In genomic region chr5:167753725-167754490, GRCh38 we compare ENCODE assay signal across 21 cellular contexts.
"Had no signal": no experiment of that assay in that cellular context is flagged by ENCODE, and none has a peak within 500 bp of the region (broad histone marks: within the 10 kb centered on the region; RNA-seq: fewer than 3 reads in every experiment).

No MANE protein-coding gene starts in this region.

- H3K4me3 Mint-ChIP-seq: activated CD8-positive, alpha-beta T cell treated with anti-CD3 and anti-CD28 coated beads, Interleukin-2, amount 10 ng/mL, durations not matched to agents 7 days and 5 days; activated naive CD8-positive, alpha-beta T cell treated with anti-CD3 and anti-CD28 coated beads, Interleukin-2, amount 10 ng/mL, durations not matched to agents 7 days and 5 days had no signal

- H3K27me3 ChIP-seq: adrenal gland had no signal

- H3K36me3 Mint-ChIP-seq: activated naive CD8-positive, alpha-beta T cell treated with anti-CD3 and anti-CD28 coated beads, Interleukin-2, amount 10 ng/mL, durations not matched to agents 7 days and 5 days had no signal

- H3K9me3 Mint-ChIP-seq: activated naive CD8-positive, alpha-beta T cell treated with anti-CD3 and anti-CD28 coated beads, Interleukin-2, amount 10 ng/mL, durations not matched to agents 7 days and 5 days had no signal

- H3K27ac Mint-ChIP-seq: activated CD8-positive, alpha-beta T cell treated with anti-CD3 and anti-CD28 coated beads, Interleukin-2, amount 10 ng/mL, durations not matched to agents 7 days and 5 days; activated naive CD8-positive, alpha-beta T cell treated with anti-CD3 and anti-CD28 coated beads, Interleukin-2, amount 10 ng/mL, durations not matched to agents 7 days and 5 days had no signal

- H3K4me1 Mint-ChIP-seq: activated naive CD8-positive, alpha-beta T cell treated with anti-CD3 and anti-CD28 coated beads, Interleukin-2, amount 10 ng/mL, durations not matched to agents 7 days and 5 days had no signal

- H3K9me3 ChIP-seq: adrenal gland, SK-N-SH had no signal

- H3K4me3 ChIP-seq: adrenal gland had no signal

- H3K27me3 Mint-ChIP-seq: activated naive CD8-positive, alpha-beta T cell treated with anti-CD3 and anti-CD28 coated beads, Interleukin-2, amount 10 ng/mL, durations not matched to agents 7 days and 5 days had no signal

- DNase-seq: activated CD4-positive, alpha-beta T cell treated with anti-CD3 and anti-CD28 coated beads for 4 hours; activated CD4-positive, alpha-beta T cell treated with anti-CD3 and anti-CD28 coated beads, Interleukin-2, amount 50 U/mL, for 4 hours; activated CD8-positive, alpha-beta memory T cell treated with anti-CD3 and anti-CD28 coated beads, Interleukin-2, amount 50 U/mL, for 48 hours; activated CD8-positive, alpha-beta T cell treated with anti-CD3 and anti-CD28 coated beads, Interleukin-2, amount 10 ng/mL, durations not matched to agents 7 days and 5 days; activated naive CD4-positive, alpha-beta T cell treated with anti-CD3 and anti-CD28 coated beads, Interleukin-2, amount 50 U/mL, for 16 hours; activated naive CD8-positive, alpha-beta T cell treated with anti-CD3 and anti-CD28 coated beads, Interleukin-2, amount 10 ng/mL, durations not matched to agents 7 days and 5 days; activated T-cell treated with anti-CD3 and anti-CD28 coated beads, Interleukin-2, amount 50 U/mL, for 1 hour; adrenal gland; MM.1S; NCI-H1105; NCI-H1436; NCI-H1694 treated with DMSO at 0.1 percent for 48 hours; NCI-H2029 treated with DMSO at 0.1 percent for 48 hours; NCI-H345; NCI-H510A; NCI-H526 treated with DMSO at 0.1 percent for 48 hours; NCI-H82; RPMI8226; SK-N-SH; T-helper 1 cell; WERI-Rb-1 had no signal

- H3K4me2 ChIP-seq: SK-N-SH had no signal

- H3K27ac ChIP-seq: adrenal gland, WERI-Rb-1 had no signal

- H3K36me3 ChIP-seq: adrenal gland, WERI-Rb-1 had no signal

- H3K4me1 ChIP-seq: adrenal gland had no signal

- H3K9ac ChIP-seq: SK-N-SH had no signal
